28 cellular contexts compared by ENCODE assay signal in genomic region chr22:45139693-45140092, GRCh38.
"Had no signal": no experiment of that assay in that cellular context is flagged by ENCODE, and none has a peak within 500 bp of the region (broad histone marks: within the 10 kb centered on the region; RNA-seq: fewer than 3 reads in every experiment).

No MANE protein-coding gene starts in this region.

- H3K9me3 ChIP-seq: gastrocnemius medialis had no signal

- H3K27me3 ChIP-seq: brain microvascular endothelial cell, dorsolateral prefrontal cortex, esophagus muscularis mucosa, foreskin keratinocyte, gastrocnemius medialis, heart left ventricle had no signal

- ATAC-seq: activated CD8-positive, alpha-beta T cell treated with anti-CD3 and anti-CD28 coated beads for 36 hours; activated T-cell treated with anti-CD3 and anti-CD28 coated beads, Interleukin-2, amount 50 U/mL, for 4 hours; activated T-helper 17 cell treated with anti-CD3 and anti-CD28 coated beads, Interleukin-2, amount 50 U/mL, for 72 hours; foreskin keratinocyte; gastrocnemius medialis; heart left ventricle had no signal

- H3K36me3 ChIP-seq: brain microvascular endothelial cell had no signal

- H3K4me3 ChIP-seq: coronary artery, dorsolateral prefrontal cortex, esophagus muscularis mucosa, gastrocnemius medialis, heart left ventricle had no signal

- H3K27ac ChIP-seq: brain microvascular endothelial cell, coronary artery, dorsolateral prefrontal cortex, esophagus muscularis mucosa, foreskin keratinocyte, gastrocnemius medialis, heart left ventricle had no signal

- FAIRE-seq: astrocyte, bronchial epithelial cell had no signal

- H3K4me1 ChIP-seq: esophagus muscularis mucosa, foreskin keratinocyte, gastrocnemius medialis, heart left ventricle had no signal

- DNase-seq: activated CD4-positive, alpha-beta T cell treated with anti-CD3 and anti-CD28 coated beads for 4 hours; activated CD4-positive, alpha-beta T cell treated with anti-CD3 and anti-CD28 coated beads, Interleukin-2, amount 50 U/mL, for 1 hour; activated CD4-positive, alpha-beta T cell treated with anti-CD3 and anti-CD28 coated beads, Interleukin-2, amount 50 U/mL, for 48 hours; activated CD4-positive, CD25-positive, alpha-beta regulatory T cell; activated CD4-positive, CD25-positive, alpha-beta regulatory T cell treated with anti-CD3 and anti-CD28 coated beads, Interleukin-2, amount 50 U/mL, for 72 hours; activated CD8-positive, alpha-beta memory T cell treated with anti-CD3 and anti-CD28 coated beads for 24 hours; activated CD8-positive, alpha-beta T cell treated with anti-CD3 and anti-CD28 coated beads for 36 hours; activated effector memory CD4-positive, alpha-beta T cell treated with Interleukin-2 at 50 U/mL for 16 hours; activated gamma-delta T cell treated with Interleukin-2 at 50 U/mL for 16 hours; activated naive CD4-positive, alpha-beta T cell treated with anti-CD3 and anti-CD28 coated beads, Interleukin-2, amount 50 U/mL, for 16 hours; activated naive CD4-positive, alpha-beta T cell treated with Interleukin-2 at 50 U/mL for 16 hours; activated T-cell treated with anti-CD3 and anti-CD28 coated beads, Interleukin-2, amount 50 U/mL, for 4 hours; amniotic stem cell; anterior cingulate cortex; brain microvascular endothelial cell; dorsolateral prefrontal cortex; effector memory CD4-positive, alpha-beta T cell; endodermal cell; erythroblast; foreskin keratinocyte; gastrocnemius medialis; glutamatergic neuron; heart left ventricle had no signal
